1 cellular context compared by ENCODE assay signal in genomic region chr12:104510873-104511243, GRCh38.
TF ChIP-seq lines count a peak whose summit lies in the region.

No MANE protein-coding gene starts in this region.

TF ChIP-seq in WTC11, 78 proteins besides CTCF, POLR2A, EP300 and RAD21 (continued from another document):
- TF ChIP-seq ARID4B (CRISPR knock-in tag; IDR thresholded peaks at IDR 0.05; ENCODE audit: borderline replicate concordance) (no peak), GABPB1 (CRISPR knock-in tag; IDR thresholded peaks at IDR 0.05) (no peak), ZBTB43 (CRISPR knock-in tag; IDR thresholded peaks at IDR 0.05) (no peak), ZNF138 (CRISPR knock-in tag; conservative IDR thresholded peaks at IDR 0.05) (no peak), AR (CRISPR knock-in tag; IDR thresholded peaks at IDR 0.05) (no peak), ZNF423 (CRISPR knock-in tag; IDR thresholded peaks at IDR 0.05) (no peak)
